Comparison of ENCODE assay signal across 8 cellular contexts in genomic region chrX:118345401-118346257, GRCh38. TPM values are rescaled to one million over a fixed set of nuclear protein-coding genes. Genes with fewer than 3 reads are reported as not detected.
A peak's percentile ranks its signal among the peaks of the same experiment; 100 is the strongest.
DNase-seq lines count a peak whose midpoint lies in the region; ATAC-seq and TF ChIP-seq lines count a peak whose summit lies in the region.

WDR44 (plus strand) TSS chrX:118346106; CDS start chrX:118346504, 398 bp downstream.

- intact Hi-C loops in mammary epithelial cell (cut with micrococcal nuclease): loop anchor here (5.0 kb wide), 2 partner anchors 42 to 87 kb away; no protein-coding TSS in a partner anchor

- peaks cover 7% of the 10 kb centered on the region for H3K4me1 ChIP-seq in mammary epithelial cell (ENCODE audit: insufficient read depth, low read length)

- TF ChIP-seq CTCF in WERI-Rb-1 (IDR thresholded peaks at IDR 0.05; ENCODE audit: low read depth, low read length) (no peak), mammary epithelial cell (conservative IDR thresholded peaks at IDR 0.05 in 1 of 2, IDR thresholded peaks at IDR 0.05 in 1 of 2; ENCODE audit: extremely low read depth in 1 of 2, insufficient read depth in 1 of 2, low read depth in 1 of 2, low read length in 2 of 2) (no peak)

- peak within 1 kb of the TSS; percentile 84 for H2AFZ ChIP-seq in mammary epithelial cell (ENCODE audit: low read depth, low read length)

- peak within 1 kb of the TSS; percentile 76 for H3K4me2 ChIP-seq in mammary epithelial cell (ENCODE audit: insufficient read depth, low read depth, low read length)

- CTCF ChIA-PET in mammary epithelial cell (lab: Charles Lee; ENCODE audit: low non-redundant PET): interaction anchor here (0.6 kb wide), 1 partner anchor 44 kb away, joined by 5 read pairs; no protein-coding TSS in a partner anchor

- H3K9ac ChIP-seq in mammary epithelial cell (ENCODE audit: insufficient read depth, low read length): peak within 1 kb of the TSS; percentile 89

- H3K27ac ChIP-seq in WERI-Rb-1 (peak within 1 kb of the TSS; percentile 81), mammary epithelial cell (ENCODE audit: insufficient read depth, low read depth, low read length) (peak within 1 kb of the TSS; percentile 83), skin epidermis (peak within 1 kb of the TSS; percentile 71 to 94 (median 90))

- ATAC-seq in GM18873 (IDR thresholded peaks at IDR 0.05; ENCODE audit: low FRiP score, unreplicated experiment) (peak; percentile 87), HG03139 (IDR thresholded peaks at IDR 0.05; ENCODE audit: unreplicated experiment) (peak; percentile 90)

- peaks cover 44% of the 10 kb centered on the region for H3K79me2 ChIP-seq in mammary epithelial cell (ENCODE audit: insufficient read depth, low read length)

- H3K9me3 ChIP-seq in WERI-Rb-1 (ENCODE audit: severe bottlenecking): no peaks in the 10 kb centered on the region
- H3K9me3 ChIP-seq in mammary epithelial cell (replicated peaks; ENCODE audit: insufficient read depth, low read length): no peaks in the 10 kb centered on the region
- peaks cover 2% of the 10 kb centered on the region for H3K9me3 ChIP-seq in iPS-18c (ENCODE audit: control insufficient read depth, insufficient read depth, low read length)

- in situ Hi-C loops in ACHN (cut with HindIII; ENCODE audit: low pct_ligation_motif_present, low pct_unique_long_range_greater_than_20kb, low sequenced_read_pairs): no loop called here
- in situ Hi-C loops in mammary epithelial cell (cut with MboI; ENCODE audit: low sequenced_read_pairs in 2 of 2): no loop called here

- H3K36me3 ChIP-seq in WERI-Rb-1: no peaks in the 10 kb centered on the region
- no peaks in the 10 kb centered on the region for H3K36me3 ChIP-seq in mammary epithelial cell (ENCODE audit: insufficient read depth, low read length)

- H3K4me3 ChIP-seq in WERI-Rb-1 (ENCODE audit: low read depth, low read length) (peak within 1 kb of the TSS; percentile 78), mammary epithelial cell (replicated peaks in 1 of 3; ENCODE audit: insufficient read depth in 1 of 3, low read depth in 2 of 3, low read length in 3 of 3) (peak within 1 kb of the TSS; percentile 62 to 74 (median 68)), iPS-18c (ENCODE audit: insufficient read depth, low read depth, low read length) (peak within 1 kb of the TSS; percentile 82), skin epidermis (peak within 1 kb of the TSS; percentile 51 to 75 (median 68))

- TSS peak; percentile 91 for BruUV-seq in mammary epithelial cell (replicated peaks; lab: Mats Ljungman, UMichigan)

- DNase-seq in ACHN (peak; percentile 88), NCI-H2227 (lab: John Stamatoyannopoulos, UW; ENCODE audit: unreplicated experiment) (peak; percentile 99), WERI-Rb-1 (peak; percentile 92), mammary epithelial cell (peak; percentile 93)

- 34% methylated on average over 41 of the region's 62 CpGs for WGBS in mammary epithelial cell (ENCODE audit: low coverage, missing lambda C conversion rate)

- peaks cover 2% of the 10 kb centered on the region for H3K27me3 ChIP-seq in WERI-Rb-1 (ENCODE audit: insufficient read depth, low read depth, severe bottlenecking)
- H3K27me3 ChIP-seq in mammary epithelial cell (ENCODE audit: insufficient read depth, low read length): no peaks in the 10 kb centered on the region

- dilution Hi-C loops in mammary epithelial cell (cut with HindIII; ENCODE audit: low sequenced_read_pairs): no loop called here

- no peaks in the 10 kb centered on the region for H4K20me1 ChIP-seq in mammary epithelial cell (ENCODE audit: insufficient read depth, low read length)

RNA-seq across cellular contexts. Expression of gene WDR44, which starts in this region (rescaled TPM):
- 10 to 100 TPM; 18.9 to 23.7 TPM for total RNA-seq in mammary epithelial cell
- 11.3 TPM for polyA plus RNA-seq in mammary epithelial cell
- polyA minus RNA-seq in mammary epithelial cell: 9.5 TPM

Comparison
In these comparisons a context has a peak if more than half of its experiments do, and no peak if none do; other contexts are left out.
1. Peak in every context shown above with its lines: DNase-seq, ATAC-seq, H3K4me3 ChIP-seq and H3K27ac ChIP-seq.